ENCODE assay signal across 14 cellular contexts in the genomic region with DNA sequence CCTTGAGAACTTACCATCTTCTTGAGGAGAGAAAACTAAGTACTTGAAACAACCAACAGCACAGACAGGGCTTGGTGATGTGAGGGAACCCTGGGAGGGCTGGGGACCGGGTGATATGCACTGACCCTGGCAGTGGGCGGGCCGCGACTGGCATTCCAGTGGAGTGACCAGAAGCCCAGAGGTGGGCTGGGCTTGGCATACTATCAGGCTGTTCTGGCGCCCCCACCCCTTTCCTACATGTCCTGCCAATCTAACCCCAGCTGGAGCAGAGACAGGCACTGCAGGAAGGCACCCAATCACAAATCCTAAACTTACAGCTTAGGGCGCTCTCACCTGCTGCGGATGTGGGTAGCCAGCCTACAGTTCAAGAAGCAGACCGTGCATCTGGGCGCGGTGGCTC. TPM values are rescaled to one million over a fixed set of nuclear protein-coding genes. Genes with fewer than 3 reads are reported as not detected.
DNase-seq lines count a peak whose midpoint lies in the region; ATAC-seq and TF ChIP-seq lines count a peak whose summit lies in the region.
"Had no signal": no experiment of that assay in that cellular context is flagged by ENCODE, and none has a peak within 500 bp of the region (broad histone marks: within the 10 kb centered on the region; RNA-seq: fewer than 3 reads in every experiment).

No MANE protein-coding gene starts in this region.

- H2BK120ac ChIP-seq in mesenchymal stem cell (ENCODE audit: low read depth, low read length): no peak overlapping the region

- peak overlapping the region; percentile 12 for H2BK15ac ChIP-seq in mesenchymal stem cell (ENCODE audit: low read depth, poor library complexity, severe bottlenecking)

- no peak overlapping the region for H2AK5ac ChIP-seq in mesenchymal stem cell (ENCODE audit: low read length, severe bottlenecking)

- H3K27ac ChIP-seq in mesenchymal stem cell (ENCODE audit: low read length, poor library complexity, severe bottlenecking): no peak overlapping the region
- peak overlapping the region; percentile 74 for H3K27ac ChIP-seq in upper lobe of right lung

- peak overlapping the region in 1 of 2 experiments; percentile 32 for H3K14ac ChIP-seq in mesenchymal stem cell (ENCODE audit: low read length in 2 of 2)

- H3K36me3 ChIP-seq in MG63 (peaks cover 79% of the 10 kb centered on the region), mesenchymal stem cell (ENCODE audit: control insufficient read depth in 1 of 2, insufficient read depth in 2 of 2, low read depth in 1 of 2, low read length in 2 of 2) (peaks cover 63 to 68% of the 10 kb centered on the region in 2 experiments), upper lobe of right lung (peaks cover 44% of the 10 kb centered on the region)

- H3K4me1 ChIP-seq in mesenchymal stem cell (ENCODE audit: control insufficient read depth, insufficient read depth, low read depth, low read length): peaks cover 46% of the 10 kb centered on the region
- peaks cover 58% of the 10 kb centered on the region for H3K4me1 ChIP-seq in upper lobe of right lung

- H3K23ac ChIP-seq in mesenchymal stem cell (ENCODE audit: low read length in 2 of 2): no peak overlapping the region

- ATAC-seq in upper lobe of right lung (no peak), HG03571 (IDR thresholded peaks at IDR 0.05; ENCODE audit: unreplicated experiment) (no peak), sciatic nerve (no peak)

- H3K79me1 ChIP-seq in mesenchymal stem cell (replicated peaks; ENCODE audit: low read length, poor library complexity, severe bottlenecking): peaks cover 41% of the 10 kb centered on the region

- H3K9ac ChIP-seq in mesenchymal stem cell (ENCODE audit: low read length): peak overlapping the region; percentile 73

- no peak for TF ChIP-seq CTCF in upper lobe of right lung (IDR thresholded peaks at IDR 0.05)

- no peak overlapping the region for H4K91ac ChIP-seq in mesenchymal stem cell (ENCODE audit: low read length)

- H3K9me3 ChIP-seq in MG63 (no peaks in the 10 kb centered on the region), mesenchymal stem cell (ENCODE audit: control insufficient read depth, low read length) (no peaks in the 10 kb centered on the region), upper lobe of right lung (no peaks in the 10 kb centered on the region)

- peak overlapping the region in 1 of 2 experiments; percentile 66 for H2BK12ac ChIP-seq in mesenchymal stem cell (ENCODE audit: low read length in 2 of 2)

- peak; percentile 93 for DNase-seq in MG63
- peak; percentile 26 to 45 for DNase-seq in dermis microvascular lymphatic vessel endothelial cell (ENCODE audit: low read depth in 2 of 2)
- no peak for DNase-seq in mesenchymal stem cell
- DNase-seq in upper lobe of right lung: no peak
- no peak for DNase-seq in NCI-H2171 treated with DMSO at 0.1 percent for 48 hours (lab: John Stamatoyannopoulos, UW)
- no peak for DNase-seq in sciatic nerve (ENCODE audit: low spot score)
- DNase-seq: activated CD4-positive, alpha-beta memory T cell treated with anti-CD3 and anti-CD28 coated beads for 36 hours; activated effector memory CD4-positive, alpha-beta T cell treated with Interleukin-2 at 50 U/mL for 16 hours; CD4-positive, alpha-beta memory T cell; H9; NCI-H1417; stimulated activated CD4-positive, alpha-beta T cell treated with anti-CD3 and anti-CD28 coated beads, Interleukin-4, amount 100 ng/mL, for 4 hours; T-helper 9 cell had no signal

- H3K4ac ChIP-seq in mesenchymal stem cell (ENCODE audit: low read depth in 1 of 2, low read length in 2 of 2): no peak overlapping the region

- H3K4me3 ChIP-seq in MG63 (no peak overlapping the region), mesenchymal stem cell (ENCODE audit: insufficient read depth in 1 of 2, low read depth in 1 of 2, low read length in 2 of 2) (no peak overlapping the region), upper lobe of right lung (no peak overlapping the region)

- no peaks in the 10 kb centered on the region for H3K27me3 ChIP-seq in MG63
- no peaks in the 10 kb centered on the region for H3K27me3 ChIP-seq in mesenchymal stem cell (ENCODE audit: control insufficient read depth in 1 of 2, insufficient read depth in 1 of 2, low read length in 2 of 2)
- H3K27me3 ChIP-seq in upper lobe of right lung: no peaks in the 10 kb centered on the region

- no peak overlapping the region for H2AFZ ChIP-seq in mesenchymal stem cell (ENCODE audit: low read depth, low read length)

- H3K18ac ChIP-seq in mesenchymal stem cell (ENCODE audit: low read depth in 1 of 2, low read length in 2 of 2): no peak overlapping the region

- H4K8ac ChIP-seq in mesenchymal stem cell (ENCODE audit: low read length): no peak overlapping the region

- intact Hi-C loops in upper lobe of right lung (cut with DNase I) (no loop called here), sciatic nerve (cut with DNase I) (no loop called here)

- no peak overlapping the region for H3K4me2 ChIP-seq in mesenchymal stem cell (ENCODE audit: low read length, poor library complexity, severe bottlenecking)

- H2BK5ac ChIP-seq in mesenchymal stem cell (ENCODE audit: low read depth, low read length, poor library complexity, severe bottlenecking): no peak overlapping the region

- WGBS in mesenchymal stem cell: 94% methylated on average over 10 of the region's 10 CpGs

RNA-seq across cellular contexts. Expression of a gene that starts 54.0 kb away (rescaled TPM):
- 23.6 and 39.4 TPM in 2 replicates for total RNA-seq in MG63 (2014; rRNA removed; shearing (Covaris generic); ENCODE audit: low replicate concordance)
- total RNA-seq in dermis microvascular lymphatic vessel endothelial cell: 16.9 and 24.6 TPM in 2 replicates
- 10.7 TPM for polyA plus RNA-seq in mesenchymal stem cell (2013, experiment 1 of 2)
- 11.7 TPM for polyA plus RNA-seq in mesenchymal stem cell (2013, experiment 2 of 2)
- total RNA-seq in upper lobe of right lung: 8.8 TPM
- 7.6 TPM for total RNA-seq in sciatic nerve

RNA-seq across cellular contexts. Expression of a gene that starts 56.9 kb away (rescaled TPM):
- 154 and 194 TPM in 2 replicates for total RNA-seq in MG63 (2014; rRNA removed; shearing (Covaris generic); ENCODE audit: low replicate concordance)
- total RNA-seq in dermis microvascular lymphatic vessel endothelial cell: 95.9 and 142 TPM in 2 replicates
- 67.0 TPM for polyA plus RNA-seq in mesenchymal stem cell (2013, experiment 1 of 2)
- 64.8 TPM for polyA plus RNA-seq in mesenchymal stem cell (2013, experiment 2 of 2)
- total RNA-seq in upper lobe of right lung: 85.0 TPM
- total RNA-seq in sciatic nerve: 84.0 TPM

Comparison
In these comparisons a context has a peak if more than half of its experiments do, and no peak if none do; other contexts are left out.
1. DNase-seq: peak in MG63 (single experiment) and dermis microvascular lymphatic vessel endothelial cell (2 of 2); none in mesenchymal stem cell (single experiment), upper lobe of right lung (single experiment), NCI-H2171 treated with DMSO at 0.1 percent for 48 hours (single experiment) and sciatic nerve (single experiment).